ENCODE assay signal across 18 cellular contexts in genomic region chr6:106199331-106199730, GRCh38.
DNase-seq lines count a peak whose midpoint lies in the region; ATAC-seq and TF ChIP-seq lines count a peak whose summit lies in the region.
"Had no signal": no experiment of that assay in that cellular context is flagged by ENCODE, and none has a peak within 500 bp of the region (broad histone marks: within the 10 kb centered on the region; RNA-seq: fewer than 3 reads in every experiment).

No MANE protein-coding gene starts in this region.

- no peak for DNase-seq in activated naive CD4-positive, alpha-beta T cell treated with Interleukin-2 at 50 U/mL for 16 hours
- DNase-seq in RWPE2 (ENCODE audit: low spot score) (no peak), fibroblast of gingiva (ENCODE audit: low read depth) (peak; percentile 23), smooth muscle cell (lab: John Stamatoyannopoulos, UW; ENCODE audit: unreplicated experiment) (no peak), ecto neural progenitor cell (ENCODE audit: low spot score) (no peak)
- DNase-seq: DMS 273 treated with DMSO at 0.1 percent for 48 hours, Karpas-422, MG63, NCI-H1105 treated with DMSO at 0.1 percent for 48 hours, NCI-H187, NCI-H524 treated with DMSO at 0.1 percent for 48 hours, SHP77 treated with DMSO at 0.1 percent for 48 hours had no signal

- no peaks in the 10 kb centered on the region for H4K20me1 ChIP-seq in smooth muscle cell (ENCODE audit: low read depth)

- peak overlapping the region; percentile 60 for H3K4me2 ChIP-seq in smooth muscle cell
- H3K4me2 ChIP-seq: A549 had no signal

- H3K27ac Mint-ChIP-seq in activated naive CD4-positive, alpha-beta T cell treated with anti-CD3 and anti-CD28 coated beads, Interleukin-2, amount 50 U/mL, for 24 hours = peak overlapping the region; percentile 35

- H2AFZ ChIP-seq in smooth muscle cell (ENCODE audit: low read depth) = no peak overlapping the region

- 69% methylated on average over 1 of the region's 1 CpG for WGBS in smooth muscle cell (ENCODE audit: low lambda C conversion rate)

- peaks cover 40% of the 10 kb centered on the region for H3K4me1 Mint-ChIP-seq in activated naive CD4-positive, alpha-beta T cell treated with anti-CD3 and anti-CD28 coated beads, Interleukin-2, amount 50 U/mL, for 24 hours

- no peaks in the 10 kb centered on the region for H3K9me3 ChIP-seq in RWPE2 (ENCODE audit: severe bottlenecking)
- H3K9me3 ChIP-seq in smooth muscle cell (replicated peaks; ENCODE audit: low read depth) = no peaks in the 10 kb centered on the region
- H3K9me3 ChIP-seq: A549, MG63 had no signal

- H3K9ac ChIP-seq in smooth muscle cell (ENCODE audit: low read depth) = no peak overlapping the region

- H3K27ac ChIP-seq in RWPE2 (ENCODE audit: poor library complexity, severe bottlenecking) (peak overlapping the region; percentile 35), smooth muscle cell (ENCODE audit: low read depth) (peak overlapping the region; percentile 77)
- H3K27ac ChIP-seq: A549, C4-2B had no signal

- peaks cover 3% of the 10 kb centered on the region for H3K79me2 ChIP-seq in smooth muscle cell (ENCODE audit: low read depth)

- peaks cover 31% of the 10 kb centered on the region for H3K4me1 ChIP-seq in RWPE2 (ENCODE audit: insufficient read depth, poor library complexity, severe bottlenecking)
- no peaks in the 10 kb centered on the region for H3K4me1 ChIP-seq in smooth muscle cell (ENCODE audit: low read depth)

- H3K4me3 Mint-ChIP-seq in activated naive CD4-positive, alpha-beta T cell treated with anti-CD3 and anti-CD28 coated beads, Interleukin-2, amount 50 U/mL, for 24 hours = no peak overlapping the region

- H3K36me3 Mint-ChIP-seq in activated naive CD4-positive, alpha-beta T cell treated with anti-CD3 and anti-CD28 coated beads, Interleukin-2, amount 50 U/mL, for 24 hours = peaks cover 24% of the 10 kb centered on the region

- no peak for TF ChIP-seq CTCF in RWPE2 (IDR thresholded peaks at IDR 0.05; ENCODE audit: poor library complexity, severe bottlenecking)
- TF ChIP-seq CTCF in smooth muscle cell (IDR thresholded peaks at IDR 0.05; ENCODE audit: borderline replicate concordance, insufficient read depth, poor library complexity, severe bottlenecking) = no peak

- no peak overlapping the region for H3K4me3 ChIP-seq in RWPE2 (ENCODE audit: severe bottlenecking)
- no peak overlapping the region for H3K4me3 ChIP-seq in smooth muscle cell
- H3K4me3 ChIP-seq: A549, MG63 had no signal

- H3K36me3 ChIP-seq in RWPE2 (ENCODE audit: low read depth) (peaks cover 36% of the 10 kb centered on the region), smooth muscle cell (ENCODE audit: low read depth) (no peaks in the 10 kb centered on the region)

- H3F3A ChIP-seq in smooth muscle cell (ENCODE audit: low read depth) = no peaks in the 10 kb centered on the region

- H3K27me3 ChIP-seq in RWPE2 (ENCODE audit: insufficient read depth, poor library complexity, severe bottlenecking) (no peaks in the 10 kb centered on the region), smooth muscle cell (ENCODE audit: low read depth) (no peaks in the 10 kb centered on the region)
- H3K27me3 ChIP-seq: MG63 had no signal

- no peaks in the 10 kb centered on the region for H3K27me3 Mint-ChIP-seq in activated naive CD4-positive, alpha-beta T cell treated with anti-CD3 and anti-CD28 coated beads, Interleukin-2, amount 50 U/mL, for 24 hours

- ATAC-seq in RWPE2 (ENCODE audit: low read depth) (no peak), HG02852 (IDR thresholded peaks at IDR 0.05; ENCODE audit: unreplicated experiment) (no peak), GM21717 (IDR thresholded peaks at IDR 0.05; ENCODE audit: unreplicated experiment) (no peak)
- ATAC-seq: A549, HepG2 had no signal

- no peaks in the 10 kb centered on the region for H3K9me3 Mint-ChIP-seq in activated naive CD4-positive, alpha-beta T cell treated with anti-CD3 and anti-CD28 coated beads, Interleukin-2, amount 50 U/mL, for 24 hours
